9 cellular contexts compared by ENCODE assay signal in the genomic region with DNA sequence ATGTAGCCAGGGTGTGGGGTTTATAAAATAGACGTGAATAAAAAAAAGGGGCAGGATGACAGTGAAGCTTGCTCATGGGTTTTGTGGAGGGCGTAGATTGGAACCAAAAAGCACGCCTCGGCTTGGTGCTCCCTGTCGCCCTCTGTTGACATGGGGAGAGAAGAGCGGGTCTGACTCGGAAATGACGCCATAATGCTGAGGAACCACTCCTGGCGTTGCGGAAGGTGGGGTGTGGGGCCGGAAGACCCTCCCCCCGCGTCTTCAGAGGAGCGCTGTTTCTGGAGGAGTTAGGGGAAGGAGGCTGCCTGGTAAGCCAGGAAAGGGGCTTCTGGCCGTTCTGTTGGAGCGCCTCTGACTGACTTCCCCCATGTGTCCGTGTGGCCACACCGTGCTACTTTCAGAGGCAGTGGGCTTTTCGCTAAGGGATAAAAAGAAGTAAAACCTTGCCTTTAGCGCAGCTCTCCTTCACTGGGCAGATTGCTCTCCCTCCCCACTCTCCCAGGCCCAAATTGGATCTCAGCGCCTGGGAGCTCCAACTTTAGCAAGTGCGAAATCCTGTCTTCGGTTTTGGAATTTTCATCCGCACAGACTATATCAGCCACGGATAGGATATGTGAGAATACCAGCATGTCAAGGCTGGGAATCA. TPM values are rescaled to one million over a fixed set of nuclear protein-coding genes. Genes with fewer than 3 reads are reported as not detected.
A peak's percentile ranks its signal among the peaks of the same experiment; 100 is the strongest.
DNase-seq lines count a peak whose midpoint lies in the region; ATAC-seq and TF ChIP-seq lines count a peak whose summit lies in the region.
"Had no signal": no experiment of that assay in that cellular context is flagged by ENCODE, and none has a peak within 500 bp of the region (broad histone marks: within the 10 kb centered on the region; RNA-seq: fewer than 3 reads in every experiment).

No MANE protein-coding gene starts in this region.

- H4K8ac ChIP-seq in mesendoderm (ENCODE audit: low read depth, low read length) = no peak overlapping the region

- peaks cover 10% of the 10 kb centered on the region for H3K79me1 ChIP-seq in mesendoderm (ENCODE audit: low read length)

- H3K27ac ChIP-seq in mesendoderm (ENCODE audit: low read depth, low read length) = no peak overlapping the region
- H3K27ac ChIP-seq: SJCRH30 had no signal

- peak; percentile 81 for TF ChIP-seq CTCF in AG09309 (IDR thresholded peaks at IDR 0.05; ENCODE audit: control insufficient read depth, insufficient read depth, low read depth, low read length, missing control alignments)

- no CpG with 5 or more reads among the region's 25 CpGs for WGBS in mesendoderm (ENCODE audit: extremely low coverage, insufficient coverage, low lambda C conversion rate)

- H3K4ac ChIP-seq in mesendoderm (ENCODE audit: low read depth, low read length) = no peak overlapping the region

- peak overlapping the region; percentile 93 for H3K9ac ChIP-seq in endocrine pancreas (ENCODE audit: control insufficient read depth, insufficient read depth, low read length)
- peak overlapping the region; percentile 94 for H3K9ac ChIP-seq in mesendoderm (ENCODE audit: low read length)

- peak; percentile 23 for DNase-seq in AG09309 (ENCODE audit: low read depth)
- peak; percentile 88 for DNase-seq in NCI-H69 (lab: John Stamatoyannopoulos, UW)
- peak; percentile 45 to 65 (median 60) for DNase-seq in activated CD8-positive, alpha-beta memory T cell treated with anti-CD3 and anti-CD28 coated beads for 48 hours (ENCODE audit: low read depth in 2 of 3, low spot score in 2 of 3)
- DNase-seq in mesendoderm = peak; percentile 96
- peak; percentile 51 for DNase-seq in stimulated activated CD8-positive, alpha-beta memory T cell treated with anti-CD3 and anti-CD28 coated beads, Interleukin-12 subunit alpha, Interleukin-12 subunit beta, amount 100 ng/mL, for 24 hours (ENCODE audit: extremely low read depth)

- H2BK5ac ChIP-seq in mesendoderm (ENCODE audit: low read length) = no peak overlapping the region

- H3K4me3 ChIP-seq in AG09309 (ENCODE audit: control insufficient read depth, low read depth, low read length) (peak overlapping the region; percentile 76), endocrine pancreas (ENCODE audit: control insufficient read depth, insufficient read depth, low read length) (peak overlapping the region; percentile 89), mesendoderm (ENCODE audit: low read length) (peak overlapping the region; percentile 85)
- H3K4me3 ChIP-seq: SJCRH30 had no signal

- no peaks in the 10 kb centered on the region for H3K9me3 ChIP-seq in endocrine pancreas (ENCODE audit: control insufficient read depth, low read length)
- H3K9me3 ChIP-seq: SJCRH30 had no signal

- H3K56ac ChIP-seq in mesendoderm (ENCODE audit: low read length) = peak overlapping the region; percentile 96

- H3K4me2 ChIP-seq in mesendoderm (ENCODE audit: low read length) = peak overlapping the region; percentile 58

- no peak overlapping the region for H4K5ac ChIP-seq in mesendoderm (ENCODE audit: low read length)

- H3K36me3 ChIP-seq in endocrine pancreas (ENCODE audit: control insufficient read depth, insufficient read depth, low read length) = no peaks in the 10 kb centered on the region
- H3K36me3 ChIP-seq in mesendoderm (ENCODE audit: control insufficient read depth, insufficient read depth, low read length) = no peaks in the 10 kb centered on the region

- H3K4me1 ChIP-seq in endocrine pancreas (ENCODE audit: control insufficient read depth, insufficient read depth, low read length) (no peaks in the 10 kb centered on the region), mesendoderm (ENCODE audit: control insufficient read depth, low read depth, low read length) (no peaks in the 10 kb centered on the region)
- H3K4me1 ChIP-seq: SJCRH30 had no signal

- no peak overlapping the region for H3K18ac ChIP-seq in mesendoderm (ENCODE audit: low read length)

- H3K27me3 ChIP-seq in endocrine pancreas (ENCODE audit: control insufficient read depth, insufficient read depth, low read length) (no peaks in the 10 kb centered on the region), mesendoderm (ENCODE audit: insufficient read depth, low read length, poor library complexity) (no peaks in the 10 kb centered on the region)
- H3K27me3 ChIP-seq: SJCRH30 had no signal

- H2BK15ac ChIP-seq in mesendoderm (replicated peaks; ENCODE audit: low read depth) = no peak overlapping the region

- H2BK120ac ChIP-seq in mesendoderm (ENCODE audit: low read depth, low read length) = no peak overlapping the region

- ATAC-seq in GM18870 (IDR thresholded peaks at IDR 0.05; ENCODE audit: unreplicated experiment) (peak; percentile 77), HG03135 (IDR thresholded peaks at IDR 0.05; ENCODE audit: unreplicated experiment) (peak; percentile 97)

- no peak overlapping the region for H2AK5ac ChIP-seq in mesendoderm (ENCODE audit: low read length)

- peaks cover 15% of the 10 kb centered on the region for H3K79me2 ChIP-seq in mesendoderm (ENCODE audit: control insufficient read depth, insufficient read depth, low read length)

- H3K23ac ChIP-seq in mesendoderm (ENCODE audit: low read length) = no peak overlapping the region

RNA-seq across cellular contexts. Expression of a gene that starts 42.8 kb away (rescaled TPM):
- polyA plus RNA-seq in mesendoderm (2013, experiment 1 of 2) = 16.3 TPM
- 14.2 TPM for polyA plus RNA-seq in mesendoderm (2013, experiment 2 of 2)

RNA-seq across cellular contexts. Expression of a gene that starts 44.7 kb away (rescaled TPM):
- 5.2 TPM for polyA plus RNA-seq in mesendoderm (2013, experiment 1 of 2)
- 4.7 TPM for polyA plus RNA-seq in mesendoderm (2013, experiment 2 of 2)

Comparison
In these comparisons a context has a peak if more than half of its experiments do, and no peak if none do; other contexts are left out.
1. DNase-seq: peak in every context shown above with its lines; median percentile 96 in mesendoderm; 88 in NCI-H69; 60 in activated CD8-positive, alpha-beta memory T cell treated with anti-CD3 and anti-CD28 coated beads for 48 hours; 51 in stimulated activated CD8-positive, alpha-beta memory T cell treated with anti-CD3 and anti-CD28 coated beads, Interleukin-12 subunit alpha, Interleukin-12 subunit beta, amount 100 ng/mL, for 24 hours; 23 in AG09309.